1 cellular context compared by ENCODE assay signal in the genomic region with DNA sequence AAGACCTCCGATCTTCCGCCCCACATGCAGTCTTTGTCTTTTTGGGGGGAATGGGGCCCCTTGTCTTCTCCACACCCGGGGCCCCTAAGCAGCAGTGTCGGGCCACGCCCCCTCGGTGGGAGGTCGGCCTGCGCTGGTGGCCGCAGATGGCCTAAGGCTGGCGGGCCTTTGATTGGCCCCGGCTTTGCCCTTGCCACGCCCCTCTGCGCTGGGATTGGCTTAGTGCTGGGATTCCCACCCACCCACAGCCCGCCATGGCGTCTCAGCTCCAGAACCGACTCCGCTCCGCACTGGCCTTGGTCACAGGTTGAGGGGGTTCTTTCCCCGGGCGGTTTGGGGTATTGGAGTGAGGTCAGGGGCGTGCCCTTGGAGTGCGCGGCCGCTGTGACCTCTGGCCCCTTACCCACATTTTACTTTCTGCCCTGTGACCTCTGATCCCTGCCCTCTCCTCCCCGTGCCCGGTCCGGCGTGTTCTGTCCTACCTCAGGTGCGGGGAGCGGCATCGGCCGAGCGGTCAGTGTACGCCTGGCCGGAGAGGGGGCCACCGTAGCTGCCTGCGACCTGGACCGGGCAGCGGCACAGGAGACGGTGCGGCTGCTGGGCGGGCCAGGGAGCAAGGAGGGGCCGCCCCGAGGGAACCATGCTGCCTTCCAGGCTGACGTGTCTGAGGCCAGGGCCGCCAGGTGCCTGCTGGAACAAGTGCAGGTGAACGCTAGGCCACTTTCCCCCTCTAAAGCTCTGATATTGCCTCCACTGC.
TF ChIP-seq lines count a peak whose summit lies in the region.

Gene HSD17B8 (plus strand): TSS at position 241 of the 757 bp plus-strand sequence. CDS start 14 bp downstream, at position 255.

TF ChIP-seq in HepG2, 621 proteins besides CTCF, POLR2A, EP300 and RAD21 (continued from another document and continues in another):
- TF ChIP-seq, protein P1, sequence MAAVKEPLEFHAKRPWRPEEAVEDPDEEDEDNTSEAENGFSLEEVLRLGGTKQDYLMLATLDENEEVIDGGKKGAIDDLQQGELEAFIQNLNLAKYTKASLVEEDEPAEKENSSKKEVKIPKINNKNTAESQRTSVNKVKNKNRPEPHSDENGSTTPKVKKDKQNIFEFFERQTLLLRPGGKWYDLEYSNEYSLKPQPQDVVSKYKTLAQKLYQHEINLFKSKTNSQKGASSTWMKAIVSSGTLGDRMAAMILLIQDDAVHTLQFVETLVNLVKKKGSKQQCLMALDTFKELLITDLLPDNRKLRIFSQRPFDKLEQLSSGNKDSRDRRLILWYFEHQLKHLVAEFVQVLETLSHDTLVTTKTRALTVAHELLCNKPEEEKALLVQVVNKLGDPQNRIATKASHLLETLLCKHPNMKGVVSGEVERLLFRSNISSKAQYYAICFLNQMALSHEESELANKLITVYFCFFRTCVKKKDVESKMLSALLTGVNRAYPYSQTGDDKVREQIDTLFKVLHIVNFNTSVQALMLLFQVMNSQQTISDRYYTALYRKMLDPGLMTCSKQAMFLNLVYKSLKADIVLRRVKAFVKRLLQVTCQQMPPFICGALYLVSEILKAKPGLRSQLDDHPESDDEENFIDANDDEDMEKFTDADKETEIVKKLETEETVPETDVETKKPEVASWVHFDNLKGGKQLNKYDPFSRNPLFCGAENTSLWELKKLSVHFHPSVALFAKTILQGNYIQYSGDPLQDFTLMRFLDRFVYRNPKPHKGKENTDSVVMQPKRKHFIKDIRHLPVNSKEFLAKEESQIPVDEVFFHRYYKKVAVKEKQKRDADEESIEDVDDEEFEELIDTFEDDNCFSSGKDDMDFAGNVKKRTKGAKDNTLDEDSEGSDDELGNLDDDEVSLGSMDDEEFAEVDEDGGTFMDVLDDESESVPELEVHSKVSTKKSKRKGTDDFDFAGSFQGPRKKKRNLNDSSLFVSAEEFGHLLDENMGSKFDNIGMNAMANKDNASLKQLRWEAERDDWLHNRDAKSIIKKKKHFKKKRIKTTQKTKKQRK (IDR thresholded peaks at IDR 0.05; ENCODE audit: low read length): no peak
- 0 out of 2 replicates have a peak, but pooled peaks have one; percentile 45 for TF ChIP-seq ZNF234 (CRISPR knock-in tag; conservative IDR thresholded peaks at IDR 0.05)
- 0 out of 2 replicates have a peak, but pooled peaks have one; percentile 41 for TF ChIP-seq HINFP (CRISPR knock-in tag; IDR thresholded peaks at IDR 0.05; ENCODE audit: low read depth)
- TF ChIP-seq NR1H2 (CRISPR knock-in tag; IDR thresholded peaks at IDR 0.05; ENCODE audit: borderline replicate concordance, low read depth): no peak
- TF ChIP-seq CENPT (CRISPR knock-in tag; IDR thresholded peaks at IDR 0.05; ENCODE audit: low read depth): no peak
- TF ChIP-seq HNRNPK (IDR thresholded peaks at IDR 0.05; ENCODE audit: low read depth, low read length, poor library complexity, severe bottlenecking): peak; percentile 15
- TF ChIP-seq ZNF513 (CRISPR knock-in tag; conservative IDR thresholded peaks at IDR 0.05): no peak
- no peak for TF ChIP-seq CC2D1A (CRISPR knock-in tag; IDR thresholded peaks at IDR 0.05)
- TF ChIP-seq PITX1 (CRISPR knock-in tag; IDR thresholded peaks at IDR 0.05): no peak
- no peak for TF ChIP-seq MED8 (CRISPR knock-in tag; IDR thresholded peaks at IDR 0.05; ENCODE audit: insufficient replicate concordance)
- TF ChIP-seq ZFX (CRISPR knock-in tag; IDR thresholded peaks at IDR 0.05; ENCODE audit: low read depth): peak; percentile 74
- TF ChIP-seq MIER3 (CRISPR knock-in tag; IDR thresholded peaks at IDR 0.05; ENCODE audit: borderline replicate concordance): no peak; the same call in 1 of the 2 replicates
- no peak for TF ChIP-seq ARNT2 (CRISPR knock-in tag; IDR thresholded peaks at IDR 0.05; ENCODE audit: low read depth)
- TF ChIP-seq TOE1 (CRISPR knock-in tag; IDR thresholded peaks at IDR 0.05): no peak
- no peak for TF ChIP-seq MEIS2 (CRISPR knock-in tag; IDR thresholded peaks at IDR 0.05)
- peak; percentile 72 for TF ChIP-seq ZNF574 (CRISPR knock-in tag; IDR thresholded peaks at IDR 0.05)
- 0 out of 2 replicates have a peak, but pooled peaks have one; percentile 64 for TF ChIP-seq SATB2 (CRISPR knock-in tag; IDR thresholded peaks at IDR 0.05)
- TF ChIP-seq MAFG (CRISPR knock-in tag; IDR thresholded peaks at IDR 0.05): no peak
- no peak; the same call in 1 of the 2 replicates for TF ChIP-seq SMAD9 (CRISPR knock-in tag; IDR thresholded peaks at IDR 0.05)
- TF ChIP-seq, protein P2, sequence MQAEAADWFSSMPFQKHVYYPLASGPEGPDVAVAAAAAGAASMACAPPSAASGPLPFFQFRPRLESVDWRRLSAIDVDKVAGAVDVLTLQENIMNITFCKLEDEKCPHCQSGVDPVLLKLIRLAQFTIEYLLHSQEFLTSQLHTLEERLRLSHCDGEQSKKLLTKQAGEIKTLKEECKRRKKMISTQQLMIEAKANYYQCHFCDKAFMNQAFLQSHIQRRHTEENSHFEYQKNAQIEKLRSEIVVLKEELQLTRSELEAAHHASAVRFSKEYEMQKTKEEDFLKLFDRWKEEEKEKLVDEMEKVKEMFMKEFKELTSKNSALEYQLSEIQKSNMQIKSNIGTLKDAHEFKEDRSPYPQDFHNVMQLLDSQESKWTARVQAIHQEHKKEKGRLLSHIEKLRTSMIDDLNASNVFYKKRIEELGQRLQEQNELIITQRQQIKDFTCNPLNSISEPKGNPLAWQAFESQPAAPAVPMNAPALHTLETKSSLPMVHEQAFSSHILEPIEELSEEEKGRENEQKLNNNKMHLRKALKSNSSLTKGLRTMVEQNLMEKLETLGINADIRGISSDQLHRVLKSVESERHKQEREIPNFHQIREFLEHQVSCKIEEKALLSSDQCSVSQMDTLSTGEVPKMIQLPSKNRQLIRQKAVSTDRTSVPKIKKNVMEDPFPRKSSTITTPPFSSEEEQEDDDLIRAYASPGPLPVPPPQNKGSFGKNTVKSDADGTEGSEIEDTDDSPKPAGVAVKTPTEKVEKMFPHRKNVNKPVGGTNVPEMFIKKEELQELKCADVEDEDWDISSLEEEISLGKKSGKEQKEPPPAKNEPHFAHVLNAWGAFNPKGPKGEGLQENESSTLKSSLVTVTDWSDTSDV (CRISPR knock-in tag; IDR thresholded peaks at IDR 0.05): no peak
- no peak for TF ChIP-seq ZNF607 (CRISPR knock-in tag; IDR thresholded peaks at IDR 0.05; ENCODE audit: borderline replicate concordance)
- no peak for TF ChIP-seq NFIC (IDR thresholded peaks at IDR 0.05; ENCODE audit: low read length)
- peak; percentile 81 for TF ChIP-seq DBP (CRISPR knock-in tag; IDR thresholded peaks at IDR 0.05; ENCODE audit: not compliant biosample characterization)
- no peak for TF ChIP-seq SRF (IDR thresholded peaks at IDR 0.05; ENCODE audit: low read depth, low read length)
- TF ChIP-seq, protein P3, sequence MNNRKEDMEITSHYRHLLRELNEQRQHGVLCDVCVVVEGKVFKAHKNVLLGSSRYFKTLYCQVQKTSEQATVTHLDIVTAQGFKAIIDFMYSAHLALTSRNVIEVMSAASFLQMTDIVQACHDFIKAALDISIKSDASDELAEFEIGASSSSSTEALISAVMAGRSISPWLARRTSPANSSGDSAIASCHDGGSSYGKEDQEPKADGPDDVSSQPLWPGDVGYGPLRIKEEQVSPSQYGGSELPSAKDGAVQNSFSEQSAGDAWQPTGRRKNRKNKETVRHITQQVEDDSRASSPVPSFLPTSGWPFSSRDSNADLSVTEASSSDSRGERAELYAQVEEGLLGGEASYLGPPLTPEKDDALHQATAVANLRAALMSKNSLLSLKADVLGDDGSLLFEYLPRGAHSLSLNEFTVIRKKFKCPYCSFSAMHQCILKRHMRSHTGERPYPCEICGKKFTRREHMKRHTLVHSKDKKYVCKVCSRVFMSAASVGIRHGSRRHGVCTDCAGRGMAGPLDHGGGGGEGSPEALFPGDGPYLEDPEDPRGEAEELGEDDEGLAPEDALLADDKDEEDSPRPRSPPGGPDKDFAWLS (CRISPR knock-in tag; IDR thresholded peaks at IDR 0.05; ENCODE audit: borderline replicate concordance): no peak
- TF ChIP-seq ZNF770 (CRISPR knock-in tag; IDR thresholded peaks at IDR 0.05): no peak
- no peak for TF ChIP-seq ZNF337 (CRISPR knock-in tag; IDR thresholded peaks at IDR 0.05; ENCODE audit: borderline replicate concordance, low read depth)
- TF ChIP-seq SNAPC4 (CRISPR knock-in tag; IDR thresholded peaks at IDR 0.05): 0 out of 2 replicates have a peak, but pooled peaks have one; percentile 57
